Comparison of ENCODE assay signal across 1 cellular context in genomic region chr14:99541677-99542470, GRCh38.
TF ChIP-seq lines count a peak whose summit lies in the region.

No MANE protein-coding gene starts in this region.

TF ChIP-seq in SK-N-SH treated with all-trans-retinoic acid at 6 μM for 48 hours, 23 proteins besides CTCF, POLR2A, EP300 and RAD21 (continued from another document):
- no peak for TF ChIP-seq TSHZ2 (CRISPR knock-in tag; IDR thresholded peaks at IDR 0.05)
- TF ChIP-seq TOX (CRISPR knock-in tag; IDR thresholded peaks at IDR 0.05; ENCODE audit: borderline replicate concordance), result no peak
- no peak for TF ChIP-seq PATZ1 (CRISPR knock-in tag; IDR thresholded peaks at IDR 0.05; ENCODE audit: borderline replicate concordance)
- no peak for TF ChIP-seq POU6F1 (CRISPR knock-in tag; IDR thresholded peaks at IDR 0.05; ENCODE audit: borderline replicate concordance, low read depth)
- no peak for TF ChIP-seq ZC3H10 (CRISPR knock-in tag; IDR thresholded peaks at IDR 0.05)
- no peak for TF ChIP-seq ZFP3 (CRISPR knock-in tag; IDR thresholded peaks at IDR 0.05)
